In the genomic region with DNA sequence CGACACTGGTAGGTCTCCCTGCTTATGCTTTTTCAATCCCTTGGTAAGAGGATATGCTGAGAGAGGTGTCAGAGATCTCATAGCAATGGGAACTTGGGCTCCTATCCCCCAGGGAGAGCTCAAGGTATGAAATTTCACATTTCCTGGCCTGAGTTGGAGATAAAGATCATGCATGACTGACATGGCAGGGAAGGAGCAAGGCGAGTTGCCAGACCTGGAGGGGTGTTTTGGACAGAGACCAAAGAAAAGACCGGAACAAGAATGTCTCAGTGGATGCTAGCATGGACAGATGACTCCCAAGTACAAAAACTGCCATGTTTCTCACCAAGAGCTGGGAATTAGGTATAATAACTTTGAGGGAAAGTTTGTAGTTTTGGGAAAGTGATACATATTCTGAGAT, we compare ENCODE assay signal across 18 cellular contexts.
DNase-seq lines count a peak whose midpoint lies in the region; TF ChIP-seq lines count a peak whose summit lies in the region.
"Had no signal": no experiment of that assay in that cellular context is flagged by ENCODE, and none has a peak within 500 bp of the region (broad histone marks: within the 10 kb centered on the region; RNA-seq: fewer than 3 reads in every experiment).

No MANE protein-coding gene starts in this region.

- WGBS in trophoblast cell (ENCODE audit: extremely low coverage, insufficient coverage, insufficient read length) = no CpG with 5 or more reads among the region's 3 CpGs

- H3K4me3 ChIP-seq in brain microvascular endothelial cell (ENCODE audit: low read depth, low read length) (no peak overlapping the region), trophoblast cell (ENCODE audit: low read depth, low read length) (no peak overlapping the region)

- H3K79me2 ChIP-seq in trophoblast cell (ENCODE audit: control insufficient read depth, insufficient read depth, low read length, poor library complexity) = no peaks in the 10 kb centered on the region

- H4K8ac ChIP-seq in trophoblast cell (ENCODE audit: low read depth, low read length) = no peak overlapping the region

- no peak overlapping the region for H2AFZ ChIP-seq in trophoblast cell (ENCODE audit: insufficient read depth, low read length, poor library complexity)

- H4K91ac ChIP-seq in trophoblast cell (ENCODE audit: low read depth, low read length) = no peak overlapping the region

- no peaks in the 10 kb centered on the region for H3K27me3 Mint-ChIP-seq in activated CD4-positive, alpha-beta T cell treated with anti-CD3 and anti-CD28 coated beads, Interleukin-2, amount 10 ng/mL, durations not matched to agents 24 days and 14 days
- H3K27me3 Mint-ChIP-seq: CD8-positive, alpha-beta memory T cell had no signal

- H3K36me3 ChIP-seq in brain microvascular endothelial cell (replicated peaks) (no peaks in the 10 kb centered on the region), trophoblast cell (ENCODE audit: control insufficient read depth in 1 of 2, insufficient read depth in 2 of 2, low read length in 2 of 2) (no peaks in the 10 kb centered on the region)

- no peak overlapping the region for H3K4me2 ChIP-seq in trophoblast cell (ENCODE audit: low read length)

- no peak for TF ChIP-seq POLR2A in erythroblast (IDR thresholded peaks at IDR 0.05; ENCODE audit: low read length)

- no peak overlapping the region for H3K14ac ChIP-seq in trophoblast cell (ENCODE audit: low read length)

- H3K27ac ChIP-seq in brain microvascular endothelial cell (no peak overlapping the region), trophoblast cell (ENCODE audit: low read depth, low read length) (no peak overlapping the region)

- no peak overlapping the region for H3K27ac Mint-ChIP-seq in activated CD4-positive, alpha-beta T cell treated with anti-CD3 and anti-CD28 coated beads, Interleukin-2, amount 10 ng/mL, durations not matched to agents 24 days and 14 days
- H3K27ac Mint-ChIP-seq: HFFc6 had no signal

- H4K12ac ChIP-seq in trophoblast cell (ENCODE audit: low read depth, low read length) = no peak overlapping the region

- H3K9me3 Mint-ChIP-seq in activated CD4-positive, alpha-beta T cell treated with anti-CD3 and anti-CD28 coated beads, Interleukin-2, amount 10 ng/mL, durations not matched to agents 24 days and 14 days = peaks cover 19% of the 10 kb centered on the region
- H3K9me3 Mint-ChIP-seq: HFFc6 had no signal

- no peak overlapping the region for H2AK5ac ChIP-seq in trophoblast cell (ENCODE audit: low read length)

- peak overlapping the region; percentile 75 for H3K23ac ChIP-seq in trophoblast cell (ENCODE audit: low read length)

- no peaks in the 10 kb centered on the region for H3K36me3 Mint-ChIP-seq in activated CD4-positive, alpha-beta T cell treated with anti-CD3 and anti-CD28 coated beads, Interleukin-2, amount 10 ng/mL, durations not matched to agents 24 days and 14 days (ENCODE audit: low read depth)

- H3K79me1 ChIP-seq in trophoblast cell (ENCODE audit: low read length) = no peaks in the 10 kb centered on the region

- no peak overlapping the region for H2BK12ac ChIP-seq in trophoblast cell (ENCODE audit: low read length)

- H2BK120ac ChIP-seq in trophoblast cell (ENCODE audit: insufficient read depth, low read length, poor library complexity) = no peak overlapping the region

- no peaks in the 10 kb centered on the region for H3K9me3 ChIP-seq in trophoblast cell (ENCODE audit: insufficient read depth, low read depth, low read length)

- no peaks in the 10 kb centered on the region for H3K4me1 ChIP-seq in trophoblast cell (ENCODE audit: control insufficient read depth in 1 of 2, insufficient read depth in 2 of 2, low read length in 2 of 2)

- no peak overlapping the region for H3K4ac ChIP-seq in trophoblast cell (ENCODE audit: low read depth, low read length)

- H3K27me3 ChIP-seq in brain microvascular endothelial cell (replicated peaks) (no peaks in the 10 kb centered on the region), trophoblast cell (ENCODE audit: insufficient read depth, low read length) (no peaks in the 10 kb centered on the region)

- no peak for TF ChIP-seq CTCF in brain microvascular endothelial cell (IDR thresholded peaks at IDR 0.05; ENCODE audit: low read depth, low read length, missing control alignments)

- no peak overlapping the region for H3K4me3 Mint-ChIP-seq in activated CD4-positive, alpha-beta T cell treated with anti-CD3 and anti-CD28 coated beads, Interleukin-2, amount 10 ng/mL, durations not matched to agents 24 days and 14 days
- H3K4me3 Mint-ChIP-seq: CD8-positive, alpha-beta memory T cell; HFFc6 had no signal

- in situ Hi-C loops in brain microvascular endothelial cell (cut with HindIII; ENCODE audit: low pct_ligation_motif_present, low sequenced_read_pairs) = no loop called here

- H2BK5ac ChIP-seq in trophoblast cell (ENCODE audit: low read depth, low read length, poor library complexity) = no peak overlapping the region

- H3K9ac ChIP-seq in trophoblast cell (ENCODE audit: low read length) = no peak overlapping the region

- H3K4me1 Mint-ChIP-seq in activated CD4-positive, alpha-beta T cell treated with anti-CD3 and anti-CD28 coated beads, Interleukin-2, amount 10 ng/mL, durations not matched to agents 24 days and 14 days = peaks cover 4% of the 10 kb centered on the region

- no peak overlapping the region for H3K18ac ChIP-seq in trophoblast cell (ENCODE audit: low read length)

- DNase-seq in HT1080 (ENCODE audit: low read depth) (peak; percentile 28), NCI-H446 treated with DMSO at 0.1 percent for 48 hours (lab: John Stamatoyannopoulos, UW) (peak; percentile 50), brain microvascular endothelial cell (peak; percentile 22), trophoblast cell (peak; percentile 6 to 36), erythroblast (lab: John Stamatoyannopoulos, UW) (no peak), AML-193 (lab: John Stamatoyannopoulos, UW) (no peak)
- no peak for DNase-seq in activated CD4-positive, alpha-beta T cell treated with anti-CD3 and anti-CD28 coated beads, Interleukin-2, amount 10 ng/mL, durations not matched to agents 24 days and 14 days
- DNase-seq: C1 segment of cervical spinal cord; CD8-positive, alpha-beta memory T cell; DMS79; HFFc6; KBM-7; MV-4-11; NCI-H1417; NCI-H187 treated with DMSO at 0.1 percent for 48 hours; NCI-H510A; NCI-H748 treated with DMSO at 0.1 percent for 48 hours; SHP77 treated with DMSO at 0.1 percent for 48 hours had no signal

- intact Hi-C loops in activated CD4-positive, alpha-beta T cell treated with anti-CD3 and anti-CD28 coated beads, Interleukin-2, amount 10 ng/mL, durations not matched to agents 24 days and 14 days (cut with micrococcal nuclease) = no loop called here

Comparison
In these comparisons a context has a peak if more than half of its experiments do, and no peak if none do; other contexts are left out.
1. DNase-seq: peak in HT1080 (single experiment), NCI-H446 treated with DMSO at 0.1 percent for 48 hours (single experiment), brain microvascular endothelial cell (single experiment) and trophoblast cell (2 of 2); none in erythroblast (0 of 2), AML-193 (0 of 2) and activated CD4-positive, alpha-beta T cell treated with anti-CD3 and anti-CD28 coated beads, Interleukin-2, amount 10 ng/mL, durations not matched to agents 24 days and 14 days (single experiment).